ENCODE assay signal across 16 cellular contexts in genomic region chr6:32602403-32602802, GRCh38. TPM values are rescaled to one million over a fixed set of nuclear protein-coding genes. Genes with fewer than 3 reads are reported as not detected.
"Had no signal": no experiment of that assay in that cellular context is flagged by ENCODE, and none has a peak within 500 bp of the region (broad histone marks: within the 10 kb centered on the region; RNA-seq: fewer than 3 reads in every experiment).

No MANE protein-coding gene starts in this region.

- ATAC-seq: activated T-helper 17 cell treated with anti-CD3 and anti-CD28 coated beads, Interleukin-2, amount 50 U/mL, for 72 hours; left cardiac atrium; lower lobe of right lung; pancreas; stimulated activated memory B cell treated with anti-CD40 and anti-IgM and Interleukin-4, amounts not matched to agents 10 μg/mL and 1 μg/mL and 100 μg/mL, for 72 hours; WTC11 had no signal

- H3K9me3 Mint-ChIP-seq: activated naive CD4-positive, alpha-beta T cell treated with anti-CD3 and anti-CD28 coated beads for 36 hours; activated T-helper 17 cell treated with anti-CD3 and anti-CD28 coated beads, Interleukin-2, amount 50 U/mL, for 72 hours had no signal

- DNase-seq: activated CD4-positive, alpha-beta T cell treated with anti-CD3 and anti-CD28 coated beads, Interleukin-2, amount 10 ng/mL, durations not matched to agents 7 days and 5 days; activated naive CD4-positive, alpha-beta T cell treated with anti-CD3 and anti-CD28 coated beads for 36 hours; dorsolateral prefrontal cortex; endodermal cell; erythroblast; left cardiac atrium; lower lobe of right lung; pancreas; stimulated activated CD4-positive, alpha-beta T cell treated with anti-CD3 and anti-CD28 coated beads, Interleukin-12 subunit alpha, Interleukin-12 subunit beta, amount 100 ng/mL, for 4 hours; substantia nigra had no signal

- H3K27me3 Mint-ChIP-seq: activated T-helper 17 cell treated with anti-CD3 and anti-CD28 coated beads, Interleukin-2, amount 50 U/mL, for 72 hours; stimulated activated memory B cell treated with anti-CD40 and anti-IgM and Interleukin-4, amounts not matched to agents 10 μg/mL and 1 μg/mL and 100 μg/mL, for 72 hours had no signal

- H3K27ac Mint-ChIP-seq: activated CD4-positive, alpha-beta T cell treated with anti-CD3 and anti-CD28 coated beads, Interleukin-2, amount 10 ng/mL, durations not matched to agents 7 days and 5 days; activated naive CD4-positive, alpha-beta T cell treated with anti-CD3 and anti-CD28 coated beads for 36 hours; activated T-helper 17 cell treated with anti-CD3 and anti-CD28 coated beads, Interleukin-2, amount 50 U/mL, for 72 hours; endodermal cell; stimulated activated memory B cell treated with anti-CD40 and anti-IgM and Interleukin-4, amounts not matched to agents 10 μg/mL and 1 μg/mL and 100 μg/mL, for 72 hours; WTC11 had no signal

- H3K4me3 Mint-ChIP-seq: activated CD4-positive, alpha-beta T cell treated with anti-CD3 and anti-CD28 coated beads, Interleukin-2, amount 10 ng/mL, durations not matched to agents 7 days and 5 days; activated naive CD4-positive, alpha-beta T cell treated with anti-CD3 and anti-CD28 coated beads for 36 hours; activated T-helper 17 cell treated with anti-CD3 and anti-CD28 coated beads, Interleukin-2, amount 50 U/mL, for 72 hours; endodermal cell; stimulated activated memory B cell treated with anti-CD40 and anti-IgM and Interleukin-4, amounts not matched to agents 10 μg/mL and 1 μg/mL and 100 μg/mL, for 72 hours; WTC11 had no signal

- H3K27ac ChIP-seq: cardiac muscle cell, dorsolateral prefrontal cortex, pancreas, tibial nerve had no signal

- H3K4me1 Mint-ChIP-seq: endodermal cell, WTC11 had no signal

- H3K4me3 ChIP-seq: cardiac muscle cell, dorsolateral prefrontal cortex, lower lobe of right lung, pancreas, tibial nerve had no signal

- FAIRE-seq: pancreas, TTC549 had no signal

- H3K9me3 ChIP-seq: lower lobe of right lung, pancreas, tibial nerve had no signal

- H3K4me1 ChIP-seq: lower lobe of right lung, pancreas, tibial nerve had no signal

- H3K27me3 ChIP-seq: cardiac muscle cell, pancreas, tibial nerve had no signal

- H3K36me3 ChIP-seq: cardiac muscle cell, lower lobe of right lung, pancreas, tibial nerve had no signal

RNA-seq across cellular contexts. Expression of gene HLA-DQA1, which starts 34.8 kb away (rescaled TPM):
- total RNA-seq: cardiac muscle cell had no signal
- polyA plus RNA-seq: cardiac muscle cell had no signal
